Comparison of ENCODE assay signal across 1 cellular context in genomic region chr17:49252148-49252682, GRCh38.
TF ChIP-seq lines count a peak whose summit lies in the region.

No MANE protein-coding gene starts in this region.

TF ChIP-seq in HepG2, 621 proteins besides CTCF, POLR2A, EP300 and RAD21 (continued from another document):
- TF ChIP-seq TRAFD1 (CRISPR knock-in tag; IDR thresholded peaks at IDR 0.05; ENCODE audit: borderline replicate concordance): no peak
- peak; percentile 43; the same call in 1 of the 2 replicates for TF ChIP-seq NFE2L2 (IDR thresholded peaks at IDR 0.05; ENCODE audit: low read length)
- peak; percentile 62; the same call in 1 of the 2 replicates for TF ChIP-seq NFE2 (CRISPR knock-in tag; IDR thresholded peaks at IDR 0.05)
- peak; percentile 6; the same call in 1 of the 2 replicates for TF ChIP-seq HNF4A (CRISPR knock-in tag; IDR thresholded peaks at IDR 0.05)
- TF ChIP-seq MAFF (IDR thresholded peaks at IDR 0.05; ENCODE audit: low read depth, low read length): 0 out of 2 replicates have a peak, but pooled peaks have one; percentile 18
- 0 out of 2 replicates have a peak, but pooled peaks have one; percentile 19 for TF ChIP-seq CEBPB (IDR thresholded peaks at IDR 0.05; ENCODE audit: borderline replicate concordance, low read depth, low read length)
- TF ChIP-seq FOSL2 (CRISPR knock-in tag; IDR thresholded peaks at IDR 0.05): peak; percentile 49
- peak; percentile 31 to 54 for TF ChIP-seq MAFK (conservative IDR thresholded peaks at IDR 0.05 in 1 of 2, IDR thresholded peaks at IDR 0.05 in 1 of 2; ENCODE audit: low read length in 2 of 2)
- TF ChIP-seq KMT2A (CRISPR knock-in tag; IDR thresholded peaks at IDR 0.05): no peak
- TF ChIP-seq RFX1 (IDR thresholded peaks at IDR 0.05): peak; percentile 18; the same call in 1 of the 2 replicates
- no peak for TF ChIP-seq RBFOX2 (IDR thresholded peaks at IDR 0.05; ENCODE audit: low read depth, low read length)
